In genomic region chr5:61631438-61631941, GRCh38 we compare ENCODE assay signal across 10 cellular contexts.
DNase-seq lines count a peak whose midpoint lies in the region; ATAC-seq and TF ChIP-seq lines count a peak whose summit lies in the region.
"Had no signal": no experiment of that assay in that cellular context is flagged by ENCODE, and none has a peak within 500 bp of the region (broad histone marks: within the 10 kb centered on the region; RNA-seq: fewer than 3 reads in every experiment).

No MANE protein-coding gene starts in this region.

- no peak for TF ChIP-seq POLR2A in transverse colon (IDR thresholded peaks at IDR 0.05)

- no peaks in the 10 kb centered on the region for H3K36me3 ChIP-seq in muscle layer of duodenum (ENCODE audit: control insufficient read depth in 1 of 2, insufficient read depth in 2 of 2, low read length in 2 of 2)
- H3K36me3 ChIP-seq in transverse colon: no peaks in the 10 kb centered on the region

- H3K9me3 ChIP-seq in muscle layer of duodenum (ENCODE audit: control insufficient read depth in 1 of 2, low read length in 2 of 2) (no peaks in the 10 kb centered on the region), transverse colon (no peaks in the 10 kb centered on the region)

- no peaks in the 10 kb centered on the region for H3K36me3 Mint-ChIP-seq in activated naive CD4-positive, alpha-beta T cell treated with anti-CD3 and anti-CD28 coated beads, Interleukin-2, amount 50 U/mL, for 72 hours

- H3K27ac ChIP-seq in muscle layer of duodenum (ENCODE audit: low read length): peak overlapping the region; percentile 52
- H3K27ac ChIP-seq in transverse colon: peak overlapping the region; percentile 48 to 55 (median 54)
- H3K27ac ChIP-seq: 22Rv1 had no signal

- ATAC-seq in activated naive CD4-positive, alpha-beta T cell treated with anti-CD3 and anti-CD28 coated beads, Interleukin-2, amount 50 U/mL, for 72 hours: no peak
- ATAC-seq in HG02763 (IDR thresholded peaks at IDR 0.05; ENCODE audit: unreplicated experiment): no peak

- peaks cover 0 to 4% of the 10 kb centered on the region in 2 donors for H3K9me3 Mint-ChIP-seq in activated naive CD4-positive, alpha-beta T cell treated with anti-CD3 and anti-CD28 coated beads, Interleukin-2, amount 50 U/mL, for 72 hours

- in situ Hi-C loops in transverse colon (cut with MboI; ENCODE audit: low pct_ligation_motif_present in 1 of 4, low pct_unique_long_range_greater_than_20kb in 1 of 4, low sequenced_read_pairs in 3 of 4): loop anchor here in 2 of 4 donors (25.0 kb wide), 2 partner anchors 294 to 569 kb away; partner anchors contain the start of gene ZSWIM6 (in 1 of the 2)

- TF ChIP-seq CTCF in fibroblast of pulmonary artery (IDR thresholded peaks at IDR 0.05; ENCODE audit: low read length, missing control alignments) (no peak), transverse colon (IDR thresholded peaks at IDR 0.05) (no peak)

- H3K27ac Mint-ChIP-seq in activated naive CD4-positive, alpha-beta T cell treated with anti-CD3 and anti-CD28 coated beads, Interleukin-2, amount 50 U/mL, for 72 hours: no peak overlapping the region

- 65 to 66% methylated on average over 5 to 11 of the region's 11 CpGs for WGBS in transverse colon (ENCODE audit: low coverage in 1 of 2), 2 donors

- H3K4me1 ChIP-seq in muscle layer of duodenum (ENCODE audit: control insufficient read depth in 1 of 2, insufficient read depth in 2 of 2, low read length in 2 of 2): peaks cover 0 to 10% of the 10 kb centered on the region in 2 donors
- H3K4me1 ChIP-seq in transverse colon: peaks cover 0 to 13% (median 2%) of the 10 kb centered on the region in 4 donors

- intact Hi-C loops in transverse colon (cut with DNase I; ENCODE audit: low total_unique reads): loop anchor here (10.0 kb wide), 1 partner anchor 297 kb away; the partner anchor contains the start of gene ZSWIM6

- H3K27me3 ChIP-seq in muscle layer of duodenum (ENCODE audit: low read depth, low read length) (no peaks in the 10 kb centered on the region), transverse colon (no peaks in the 10 kb centered on the region)

- H3K4me3 ChIP-seq in fibroblast of pulmonary artery (replicated peaks; ENCODE audit: low read depth, low read length) (peak overlapping the region; percentile 6), muscle layer of duodenum (ENCODE audit: low read depth in 1 of 2, low read length in 2 of 2) (peak overlapping the region; percentile 3 to 28), transverse colon (no peak overlapping the region)

- peak; percentile 14 for DNase-seq in DMS 273 (lab: John Stamatoyannopoulos, UW; ENCODE audit: unreplicated experiment)
- no peak for DNase-seq in DMS 273 treated with DMSO at 0.1 percent for 48 hours (lab: John Stamatoyannopoulos, UW)
- DNase-seq in fibroblast of pulmonary artery (ENCODE audit: low read depth): peak; percentile 40
- DNase-seq in transverse colon: peak; percentile 23
- DNase-seq in activated naive CD4-positive, alpha-beta T cell treated with anti-CD3 and anti-CD28 coated beads, Interleukin-2, amount 50 U/mL, for 72 hours (ENCODE audit: low spot score in 2 of 2): no peak
- no peak for DNase-seq in NCI-H226
- DNase-seq: MV-4-11 had no signal

- no peak for TF ChIP-seq EP300 in transverse colon (IDR thresholded peaks at IDR 0.05; ENCODE audit: low read depth)

Comparison
In these comparisons a context has a peak if more than half of its experiments do, and no peak if none do; other contexts are left out.
1. DNase-seq: peak in DMS 273 (single experiment), fibroblast of pulmonary artery (single experiment) and transverse colon (single experiment); none in DMS 273 treated with DMSO at 0.1 percent for 48 hours (single experiment), activated naive CD4-positive, alpha-beta T cell treated with anti-CD3 and anti-CD28 coated beads, Interleukin-2, amount 50 U/mL, for 72 hours (0 of 2) and NCI-H226 (single experiment).
2. H3K4me3 ChIP-seq: peak in fibroblast of pulmonary artery (single experiment) and muscle layer of duodenum (2 of 2); none in transverse colon (0 of 4).